In genomic region chr17:59355030-59355694, GRCh38 we compare ENCODE assay signal across 9 cellular contexts. TPM values are rescaled to one million over a fixed set of nuclear protein-coding genes. Genes with fewer than 3 reads are reported as not detected.
DNase-seq lines count a peak whose midpoint lies in the region; ATAC-seq and TF ChIP-seq lines count a peak whose summit lies in the region.
"Had no signal": no experiment of that assay in that cellular context is flagged by ENCODE, and none has a peak within 500 bp of the region (broad histone marks: within the 10 kb centered on the region; RNA-seq: fewer than 3 reads in every experiment).

No MANE protein-coding gene starts in this region.

- RAD21 ChIA-PET in HCT116 (lab: Charles Lee; ENCODE audit: low non-redundant PET in 1 of 2, low total read pairs in 2 of 2, uncharacterized antibody in 2 of 2, unreplicated experiment in 2 of 2) = no interaction called here

- no TSS peak for BruUV-seq in HCT116 (replicated peaks; lab: Mats Ljungman, UMichigan)

- H3K9me3 ChIP-seq in HCT116 (ENCODE audit: control insufficient read depth in 1 of 2, insufficient read depth in 1 of 2, low read depth in 1 of 2, low read length in 2 of 2) = no peaks in the 10 kb centered on the region
- no peaks in the 10 kb centered on the region for H3K9me3 ChIP-seq in right atrium auricular region
- no peaks in the 10 kb centered on the region for H3K9me3 ChIP-seq in subcutaneous abdominal adipose tissue (ENCODE audit: control insufficient read depth in 5 of 5, low read length in 5 of 5)
- H3K9me3 ChIP-seq in smooth muscle cell (replicated peaks; ENCODE audit: low read depth) = no peaks in the 10 kb centered on the region

- no peaks in the 10 kb centered on the region for H3K9me3 Mint-ChIP-seq in activated T-helper 17 cell treated with anti-CD3 and anti-CD28 coated beads, Interleukin-2, amount 50 U/mL, for 72 hours

- H3K4me1 ChIP-seq in HCT116 (ENCODE audit: control insufficient read depth in 1 of 2, insufficient read depth in 2 of 2, low read length in 2 of 2) (peaks cover 20 to 24% of the 10 kb centered on the region in 2 experiments), right atrium auricular region (peaks cover 0 to 86% of the 10 kb centered on the region in 2 donors), subcutaneous abdominal adipose tissue (ENCODE audit: control insufficient read depth in 5 of 5, insufficient read depth in 5 of 5, low read length in 5 of 5) (peaks cover 6 to 34% (median 21%) of the 10 kb centered on the region in 5 donors), smooth muscle cell (ENCODE audit: low read depth) (peaks cover 10% of the 10 kb centered on the region)

- no peaks in the 10 kb centered on the region for H3K79me2 ChIP-seq in HCT116 (ENCODE audit: insufficient read depth, low read length)
- H3K79me2 ChIP-seq in smooth muscle cell (ENCODE audit: low read depth) = no peaks in the 10 kb centered on the region

- H3K4me1 Mint-ChIP-seq in activated T-helper 17 cell treated with anti-CD3 and anti-CD28 coated beads, Interleukin-2, amount 50 U/mL, for 72 hours = peaks cover 48% of the 10 kb centered on the region

- H3K4me3 ChIP-seq in HCT116 (replicated peaks in 1 of 2; ENCODE audit: low read depth in 1 of 2, low read length in 2 of 2) (no peak overlapping the region), right atrium auricular region (no peak overlapping the region), subcutaneous abdominal adipose tissue (ENCODE audit: low read depth in 1 of 5, low read length in 5 of 5) (no peak overlapping the region), smooth muscle cell (no peak overlapping the region)

- H3K27ac ChIP-seq in HCT116 (ENCODE audit: low read depth, low read length) (no peak overlapping the region), right atrium auricular region (peak overlapping the region; percentile 49 to 72), subcutaneous abdominal adipose tissue (ENCODE audit: low read depth, low read length) (peak overlapping the region; percentile 25), smooth muscle cell (ENCODE audit: low read depth) (no peak overlapping the region)

- H3K27me3 ChIP-seq in HCT116 (ENCODE audit: insufficient read depth, low read length) (peaks cover 19% of the 10 kb centered on the region; the same call in 1 of the 2 replicates), right atrium auricular region (no peaks in the 10 kb centered on the region), subcutaneous abdominal adipose tissue (ENCODE audit: control insufficient read depth in 5 of 5, insufficient read depth in 4 of 5, low read length in 5 of 5) (no peaks in the 10 kb centered on the region), smooth muscle cell (ENCODE audit: low read depth) (no peaks in the 10 kb centered on the region)

- no peaks in the 10 kb centered on the region for H3K27me3 Mint-ChIP-seq in activated T-helper 17 cell treated with anti-CD3 and anti-CD28 coated beads, Interleukin-2, amount 50 U/mL, for 72 hours

- no peak overlapping the region for H3K27ac Mint-ChIP-seq in activated T-helper 17 cell treated with anti-CD3 and anti-CD28 coated beads, Interleukin-2, amount 50 U/mL, for 72 hours

- WGBS in smooth muscle cell (ENCODE audit: low lambda C conversion rate) = 81% methylated on average over 4 of the region's 4 CpGs

- no peak for TF ChIP-seq RAD21 in HCT116 (IDR thresholded peaks at IDR 0.05; ENCODE audit: low read depth)

- no peaks in the 10 kb centered on the region for H3K9me2 ChIP-seq in HCT116 (ENCODE audit: insufficient read depth)

- POLR2A ChIA-PET in HCT116 (lab: Charles Lee) = no interaction called here

- peak; percentile 31 for DNase-seq in HCT116 (ENCODE audit: low read depth, low spot score)
- DNase-seq in right atrium auricular region (ENCODE audit: low spot score) = no peak
- no peak for DNase-seq in medulla oblongata (ENCODE audit: extremely low spot score)
- no peak for DNase-seq in smooth muscle cell (lab: John Stamatoyannopoulos, UW; ENCODE audit: unreplicated experiment)
- DNase-seq: NCI-H2227 treated with DMSO at 0.1 percent for 48 hours; stimulated activated CD4-positive, alpha-beta T cell treated with anti-CD3 and anti-CD28 coated beads, Interleukin-4, amount 100 ng/mL, for 24 hours had no signal

- H4K20me1 ChIP-seq in HCT116 (ENCODE audit: insufficient read depth) (no peaks in the 10 kb centered on the region), smooth muscle cell (ENCODE audit: low read depth) (no peaks in the 10 kb centered on the region)

- H2AFZ ChIP-seq in HCT116 (ENCODE audit: low read depth, low read length, poor library complexity, severe bottlenecking) (no peak overlapping the region), smooth muscle cell (ENCODE audit: low read depth) (no peak overlapping the region)

- ATAC-seq in HCT116 (peak; percentile 71), GM19324 (IDR thresholded peaks at IDR 0.05; ENCODE audit: low FRiP score, unreplicated experiment) (no peak)
- peak; percentile 22 for ATAC-seq in activated T-helper 17 cell treated with anti-CD3 and anti-CD28 coated beads, Interleukin-2, amount 50 U/mL, for 72 hours (replicated peaks)

- intact Hi-C loops in HCT116 (cut with micrococcal nuclease) = no loop called here

- no peaks in the 10 kb centered on the region for H3F3A ChIP-seq in smooth muscle cell (ENCODE audit: low read depth)

- H3K9ac ChIP-seq in HCT116 (ENCODE audit: low read length) (no peak overlapping the region), subcutaneous abdominal adipose tissue (ENCODE audit: low read length in 5 of 5) (no peak overlapping the region), smooth muscle cell (ENCODE audit: low read depth) (no peak overlapping the region)

- H3K4me3 Mint-ChIP-seq in activated T-helper 17 cell treated with anti-CD3 and anti-CD28 coated beads, Interleukin-2, amount 50 U/mL, for 72 hours = no peak overlapping the region

- no peaks in the 10 kb centered on the region for H3K36me3 ChIP-seq in HCT116 (ENCODE audit: control insufficient read depth in 1 of 2, insufficient read depth in 2 of 2, low read length in 2 of 2)
- H3K36me3 ChIP-seq in right atrium auricular region = no peaks in the 10 kb centered on the region
- H3K36me3 ChIP-seq in subcutaneous abdominal adipose tissue (ENCODE audit: control insufficient read depth in 5 of 5, insufficient read depth in 5 of 5, low read length in 5 of 5) = peaks cover 9 to 43% (median 30%) of the 10 kb centered on the region in 5 donors
- H3K36me3 ChIP-seq in smooth muscle cell (ENCODE audit: low read depth) = no peaks in the 10 kb centered on the region

- TF ChIP-seq CTCF in HCT116 (IDR thresholded peaks at IDR 0.05 in 2 of 3, conservative IDR thresholded peaks at IDR 0.05 in 1 of 3; ENCODE audit: borderline replicate concordance in 1 of 3, insufficient read depth in 1 of 3, low read depth in 2 of 3, low read length in 2 of 3) = no peak
- no peak for TF ChIP-seq CTCF in right atrium auricular region (IDR thresholded peaks at IDR 0.05)
- TF ChIP-seq CTCF in smooth muscle cell (IDR thresholded peaks at IDR 0.05; ENCODE audit: borderline replicate concordance, insufficient read depth, poor library complexity, severe bottlenecking) = no peak

- H3K36me3 Mint-ChIP-seq in activated T-helper 17 cell treated with anti-CD3 and anti-CD28 coated beads, Interleukin-2, amount 50 U/mL, for 72 hours (ENCODE audit: low read depth) = peaks cover 20% of the 10 kb centered on the region

- CTCF ChIA-PET in HCT116 (lab: Charles Lee) = interaction anchor here (1.1 kb wide), 1 partner anchor 26 kb away, joined by 4 read pairs; no protein-coding TSS in a partner anchor

- peak overlapping the region; percentile 24; the same call in 1 of the 2 replicates for H3K4me2 ChIP-seq in HCT116 (ENCODE audit: low read length)
- H3K4me2 ChIP-seq in smooth muscle cell = no peak overlapping the region

- no peak for TF ChIP-seq POLR2A in HCT116 (IDR thresholded peaks at IDR 0.05; ENCODE audit: borderline replicate concordance, extremely low read depth, insufficient read depth, insufficient read length)

TF ChIP-seq in HCT116, 20 proteins besides CTCF, POLR2A, EP300 and RAD21 (continues in another document):
- TF ChIP-seq ATF3 (IDR thresholded peaks at IDR 0.05) = no peak
- no peak for TF ChIP-seq CBX3 (IDR thresholded peaks at IDR 0.05; ENCODE audit: low read depth)
- no peak for TF ChIP-seq ZFX (IDR thresholded peaks at IDR 0.05)
- TF ChIP-seq SIN3A (IDR thresholded peaks at IDR 0.05; ENCODE audit: low read depth) = no peak
- no peak for TF ChIP-seq EZH2phosphoT487 (IDR thresholded peaks at IDR 0.05; ENCODE audit: borderline replicate concordance)
- TF ChIP-seq SP1 (IDR thresholded peaks at IDR 0.05; ENCODE audit: low read depth) = peak; percentile 39; the same call in 1 of the 2 replicates
- no peak for TF ChIP-seq REST (IDR thresholded peaks at IDR 0.05; ENCODE audit: low read depth)

RNA-seq across cellular contexts. Expression of gene YPEL2, which starts 23.7 kb away (rescaled TPM):
- total RNA-seq in HCT116 (2021; ENCODE audit: unreplicated experiment) = 4.7 TPM
- 2.7 and 4.1 TPM in 2 replicates for polyA plus RNA-seq in HCT116 (2012)
- 10 to 100 TPM; 11.6 to 20.0 TPM for total RNA-seq in activated T-helper 17 cell treated with anti-CD3 and anti-CD28 coated beads, Interleukin-2, amount 50 U/mL, for 72 hours
- 10 to 100 TPM; 28.3 to 34.1 TPM for total RNA-seq in right atrium auricular region
- 8.0 and 9.6 TPM in 2 replicates for total RNA-seq in smooth muscle cell
- 4.0 and 8.2 TPM in 2 replicates for polyA plus RNA-seq in smooth muscle cell

Comparison
In these comparisons a context has a peak if more than half of its experiments do, and no peak if none do; other contexts are left out.
1. H3K27ac ChIP-seq: peak in right atrium auricular region (2 of 2) and subcutaneous abdominal adipose tissue (single experiment); none in HCT116 (single experiment) and smooth muscle cell (single experiment).